Comparison of ENCODE assay signal across 8 cellular contexts in the genomic region with DNA sequence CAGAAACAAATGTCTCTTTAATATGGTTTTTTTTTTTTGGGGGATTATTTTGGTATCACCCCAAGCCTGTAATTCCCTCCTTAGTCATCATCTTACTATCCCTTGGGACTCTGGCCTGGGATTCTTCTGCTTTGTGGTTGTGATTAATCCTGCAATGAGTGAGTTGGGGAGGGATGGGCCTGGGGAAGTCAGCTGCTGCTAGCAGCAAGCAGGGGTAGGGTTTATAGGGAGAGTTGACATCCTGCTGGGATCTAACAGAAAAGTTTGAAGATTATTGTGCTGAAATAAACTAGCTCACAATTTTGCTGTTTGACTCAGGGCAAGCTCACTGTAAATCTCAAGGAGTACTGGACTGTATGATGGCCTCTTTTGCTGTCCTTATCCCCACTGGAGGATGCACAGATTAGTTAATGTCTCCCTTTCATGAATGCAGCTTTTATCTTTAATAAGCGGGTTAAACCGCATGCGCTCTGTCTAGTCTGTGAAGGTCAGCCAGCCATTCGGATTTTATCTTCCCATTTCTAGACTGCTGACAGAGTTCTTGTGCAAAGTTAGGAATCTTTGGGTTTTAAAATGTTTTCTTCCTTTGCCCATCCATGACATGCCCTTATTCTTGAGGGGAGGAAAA.
DNase-seq lines count a peak whose midpoint lies in the region; ATAC-seq, FAIRE-seq and TF ChIP-seq lines count a peak whose summit lies in the region.

No MANE protein-coding gene starts in this region.

- H3K9me3 ChIP-seq in AG04450 (ENCODE audit: control insufficient read depth, insufficient read depth, low read length), result no peaks in the 10 kb centered on the region

- H3K27ac Mint-ChIP-seq in activated naive CD8-positive, alpha-beta T cell, result peak overlapping the region; percentile 46
- H3K27ac Mint-ChIP-seq in immature natural killer cell, result peak overlapping the region in 5 of 6 donors; percentile 66 to 90 (median 75)

- CTCF ChIA-PET in AG04450 (lab: Charles Lee), result no interaction called here

- H3K4me1 Mint-ChIP-seq in activated naive CD8-positive, alpha-beta T cell (ENCODE audit: low read depth), result peaks cover 86% of the 10 kb centered on the region
- H3K4me1 Mint-ChIP-seq in immature natural killer cell, result peaks cover 90 to 92% of the 10 kb centered on the region in 2 donors

- intact Hi-C loops in posterior cingulate gyrus (cut with DNase I), result no loop called here

- DNase-seq in AG04450 (ENCODE audit: low read depth, low spot score), result peak; percentile 77
- peak; percentile 90 for DNase-seq in HS-27A (ENCODE audit: low read depth)
- DNase-seq in immature natural killer cell, result no peak
- DNase-seq in posterior cingulate gyrus, result no peak
- no peak for DNase-seq in GM12892 (ENCODE audit: insufficient read length)

- H3K36me3 Mint-ChIP-seq in activated naive CD8-positive, alpha-beta T cell, result peaks cover 3% of the 10 kb centered on the region
- no peaks in the 10 kb centered on the region for H3K36me3 Mint-ChIP-seq in immature natural killer cell

- H3K27me3 ChIP-seq in AG04450 (ENCODE audit: control insufficient read depth, insufficient read depth, low read length), result no peaks in the 10 kb centered on the region

- no peaks in the 10 kb centered on the region for H3K27me3 Mint-ChIP-seq in activated naive CD8-positive, alpha-beta T cell
- peaks cover 0 to 12% (median 3%) of the 10 kb centered on the region in 3 donors for H3K27me3 Mint-ChIP-seq in immature natural killer cell (ENCODE audit: low read depth in 3 of 3)

- no peaks in the 10 kb centered on the region for H3K9me3 Mint-ChIP-seq in activated naive CD8-positive, alpha-beta T cell (ENCODE audit: low read depth)
- H3K9me3 Mint-ChIP-seq in immature natural killer cell, result no peaks in the 10 kb centered on the region

- H3K27ac ChIP-seq in AG04450 (ENCODE audit: low read depth, low read length), result peak overlapping the region; percentile 21

- H3K4me3 ChIP-seq in AG04450 (ENCODE audit: low read depth, low read length), result no peak overlapping the region

- POLR2A ChIA-PET in AG04450 (lab: Yijun Ruan, JAX), result no interaction called here

- no peak for TF ChIP-seq POLR2A in GM12892 (IDR thresholded peaks at IDR 0.05; ENCODE audit: low read depth, low read length)

- no peak for TF ChIP-seq CTCF in AG04450 (IDR thresholded peaks at IDR 0.05; ENCODE audit: low read depth, low read length)

- no peak for FAIRE-seq in GM12892 (lab: Jason Lieb, UNC)

- peak overlapping the region; percentile 2 for H3K4me3 Mint-ChIP-seq in activated naive CD8-positive, alpha-beta T cell
- H3K4me3 Mint-ChIP-seq in immature natural killer cell, result peak overlapping the region; percentile 50 to 82 (median 76)

- no peak for ATAC-seq in HG02973 (IDR thresholded peaks at IDR 0.05; ENCODE audit: unreplicated experiment)
- ATAC-seq in HG02970 (IDR thresholded peaks at IDR 0.05; ENCODE audit: low FRiP score, unreplicated experiment), result no peak

Comparison
In these comparisons a context has a peak if more than half of its experiments do, and no peak if none do; other contexts are left out.
1. DNase-seq: peak in AG04450 (single experiment) and HS-27A (single experiment); none in immature natural killer cell (0 of 3), posterior cingulate gyrus (0 of 10) and GM12892 (single experiment).